In genomic region chrX:150599226-150599625, GRCh38 we compare ENCODE assay signal across 24 cellular contexts.
"Had no signal": no experiment of that assay in that cellular context is flagged by ENCODE, and none has a peak within 500 bp of the region (broad histone marks: within the 10 kb centered on the region; RNA-seq: fewer than 3 reads in every experiment).

No MANE protein-coding gene starts in this region.

- H3K27ac ChIP-seq: esophagus muscularis mucosa, foreskin keratinocyte, heart right ventricle, left lung, lower lobe of right lung, spleen, testis, transverse colon had no signal

- H3K27ac Mint-ChIP-seq: activated CD4-positive, alpha-beta T cell treated with anti-CD3 and anti-CD28 coated beads for 36 hours; activated CD8-positive, alpha-beta memory T cell treated with anti-CD3 and anti-CD28 coated beads, Interleukin-2, amount 10 ng/mL, durations not matched to agents 7 days and 5 days; activated CD8-positive, alpha-beta T cell treated with anti-CD3 and anti-CD28 coated beads, Interleukin-2, amount 10 ng/mL, durations not matched to agents 7 days and 5 days; activated T-helper 2 cell treated with anti-CD3 and anti-CD28 coated beads, Interferon-gamma antibody, Interleukin-2, Interleukin-4, amounts not matched to agents 10 μg/mL and 5 μg/mL and 100 μg/mL, durations not matched to agents 14 hours and 24 hours and 36 hours; dendritic cell treated with granulocyte-macrophage colony-stimulating factor and Interleukin-4, amounts not matched to agents 40 ng/mL and 50 ng/mL, for 4 days; natural killer cell treated with Interleukin-12 subunit alpha and Interleukin-12 subunit beta and Interleukin-15 and Interleukin-18, amount 100 ng/mL, for 72 hours had no signal

- H3K9me3 ChIP-seq: esophagus muscularis mucosa, heart right ventricle, left lung, lower lobe of right lung, mucosa of descending colon, spleen, testis, transverse colon had no signal

- H3K4me1 ChIP-seq: esophagus muscularis mucosa, foreskin keratinocyte, heart right ventricle, left lung, lower lobe of right lung, spleen, transverse colon had no signal

- H3K27me3 Mint-ChIP-seq: activated CD4-positive, alpha-beta T cell treated with anti-CD3 and anti-CD28 coated beads for 36 hours; activated CD8-positive, alpha-beta memory T cell treated with anti-CD3 and anti-CD28 coated beads, Interleukin-2, amount 10 ng/mL, durations not matched to agents 7 days and 5 days; central memory CD8-positive, alpha-beta T cell; dendritic cell treated with granulocyte-macrophage colony-stimulating factor and Interleukin-4, amounts not matched to agents 40 ng/mL and 50 ng/mL, for 4 days had no signal

- H3K36me3 ChIP-seq: transverse colon had no signal

- H3K9me3 Mint-ChIP-seq: activated naive CD4-positive, alpha-beta T cell treated with anti-CD3 and anti-CD28 coated beads, Interleukin-2, amount 50 U/mL, for 72 hours; activated T-helper 2 cell treated with anti-CD3 and anti-CD28 coated beads, Interferon-gamma antibody, Interleukin-2, Interleukin-4, amounts not matched to agents 10 μg/mL and 5 μg/mL and 100 μg/mL, durations not matched to agents 14 hours and 24 hours and 36 hours; central memory CD8-positive, alpha-beta T cell; dendritic cell treated with granulocyte-macrophage colony-stimulating factor and Interleukin-4, amounts not matched to agents 40 ng/mL and 50 ng/mL, for 4 days; natural killer cell treated with Interleukin-12 subunit alpha and Interleukin-12 subunit beta and Interleukin-15 and Interleukin-18, amount 100 ng/mL, for 72 hours had no signal

- H3K4me3 ChIP-seq: esophagus muscularis mucosa, heart right ventricle, left lung, lower lobe of right lung, mucosa of descending colon, spleen, testis, transverse colon had no signal

- DNase-seq: activated CD4-positive, alpha-beta T cell treated with anti-CD3 and anti-CD28 coated beads for 36 hours; activated CD4-positive, CD25-positive, alpha-beta regulatory T cell; activated CD8-positive, alpha-beta memory T cell treated with anti-CD3 and anti-CD28 coated beads, Interleukin-2, amount 10 ng/mL, durations not matched to agents 7 days and 5 days; activated CD8-positive, alpha-beta T cell treated with anti-CD3 and anti-CD28 coated beads, Interleukin-2, amount 10 ng/mL, durations not matched to agents 7 days and 5 days; activated T-cell treated with anti-CD3 and anti-CD28 coated beads, Interleukin-2, amount 50 U/mL, for 48 hours; foreskin keratinocyte; heart right ventricle; kidney glomerular epithelial cell; left lung; lower lobe of right lung; mesenchymal stem cell; mucosa of descending colon; posterior cingulate gyrus; right cardiac atrium; spleen; stimulated activated naive CD8-positive, alpha-beta T cell treated with anti-CD3 and anti-CD28 coated beads, Interleukin-15, Interleukin-2, amounts not matched to agents 100 U/mL and 50 U/mL, for 24 hours; testis; transverse colon had no signal

- H3K4me3 Mint-ChIP-seq: activated CD4-positive, alpha-beta T cell treated with anti-CD3 and anti-CD28 coated beads for 36 hours; activated CD8-positive, alpha-beta memory T cell treated with anti-CD3 and anti-CD28 coated beads, Interleukin-2, amount 10 ng/mL, durations not matched to agents 7 days and 5 days; activated CD8-positive, alpha-beta T cell treated with anti-CD3 and anti-CD28 coated beads, Interleukin-2, amount 10 ng/mL, durations not matched to agents 7 days and 5 days; central memory CD8-positive, alpha-beta T cell; dendritic cell treated with granulocyte-macrophage colony-stimulating factor and Interleukin-4, amounts not matched to agents 40 ng/mL and 50 ng/mL, for 4 days; natural killer cell treated with Interleukin-12 subunit alpha and Interleukin-12 subunit beta and Interleukin-15 and Interleukin-18, amount 100 ng/mL, for 72 hours had no signal

- H3K27me3 ChIP-seq: esophagus muscularis mucosa, foreskin keratinocyte, heart right ventricle, left lung, spleen, testis, transverse colon had no signal
